Comparison of ENCODE assay signal across 15 cellular contexts in the genomic region with DNA sequence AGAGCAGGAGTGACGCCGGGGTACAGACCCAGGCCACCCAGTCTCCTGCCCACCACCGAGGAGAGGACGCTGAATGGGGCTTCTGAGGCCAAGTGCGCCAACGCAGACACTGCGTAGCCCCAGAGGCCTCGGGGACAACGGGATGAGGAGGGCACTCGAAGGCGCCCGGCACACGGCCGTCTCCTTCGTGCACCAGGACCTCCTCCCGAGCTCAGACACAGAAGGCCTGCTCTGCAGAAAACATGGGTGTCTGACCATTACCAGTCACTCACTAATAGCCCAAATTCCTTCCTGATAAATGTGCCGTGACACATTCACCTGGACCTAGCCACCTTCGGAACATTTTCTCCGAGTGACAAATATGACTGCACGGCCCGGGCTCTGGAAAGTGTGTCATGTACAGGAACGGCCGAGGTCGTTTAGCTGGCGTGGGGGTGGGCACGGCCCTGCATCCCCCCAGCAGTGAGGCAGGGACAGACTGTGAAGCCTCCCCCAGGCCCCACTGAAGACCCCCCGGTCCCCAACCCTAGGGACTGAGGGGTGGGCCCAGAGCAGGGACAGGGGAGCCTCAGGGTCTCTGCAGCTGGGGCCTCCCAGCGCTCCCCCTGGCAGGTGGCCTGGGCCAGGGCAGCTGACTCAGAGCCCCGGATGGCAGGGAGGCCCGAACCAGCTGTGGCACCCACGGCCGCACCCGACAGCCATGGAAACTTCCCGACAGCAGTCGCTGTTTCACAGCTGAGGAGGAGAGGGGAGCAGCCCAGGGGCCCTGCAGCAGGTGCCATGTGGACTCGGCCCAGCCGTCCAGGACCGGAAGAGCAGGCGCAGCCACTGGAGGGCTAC. TPM values are rescaled to one million over a fixed set of nuclear protein-coding genes. Genes with fewer than 3 reads are reported as not detected.
DNase-seq lines count a peak whose midpoint lies in the region; FAIRE-seq and TF ChIP-seq lines count a peak whose summit lies in the region.
"Had no signal": no experiment of that assay in that cellular context is flagged by ENCODE, and none has a peak within 500 bp of the region (broad histone marks: within the 10 kb centered on the region; RNA-seq: fewer than 3 reads in every experiment).

No MANE protein-coding gene starts in this region.

- DNase-seq in AG20443 (ENCODE audit: low spot score) (peak; percentile 62), H7 (peak; percentile 64), ecto neural progenitor cell (ENCODE audit: low spot score) (peak; percentile 39), osteocyte (ENCODE audit: extremely low spot score, unreplicated experiment) (peak; percentile 84), NCI-H1092 treated with DMSO at 0.1 percent for 48 hours (lab: John Stamatoyannopoulos, UW) (no peak), SKM-1 (lab: John Stamatoyannopoulos, UW; ENCODE audit: unreplicated experiment) (no peak), RCC 7860 (ENCODE audit: low spot score) (no peak), NCI-H226 (no peak)
- DNase-seq: COR-L47; naive thymus-derived CD4-positive, alpha-beta T cell; NCI-H2029; stimulated activated CD4-positive, alpha-beta T cell treated with anti-CD3 and anti-CD28 coated beads, Interleukin-15, amount 100 ng/mL, for 24 hours; T-helper 9 cell had no signal

- peaks cover 46% of the 10 kb centered on the region for H3K4me1 Mint-ChIP-seq in osteocyte (ENCODE audit: unreplicated experiment)
- H3K4me1 Mint-ChIP-seq: naive thymus-derived CD4-positive, alpha-beta T cell had no signal

- no peaks in the 10 kb centered on the region for H3K36me3 Mint-ChIP-seq in osteocyte (ENCODE audit: unreplicated experiment)
- H3K36me3 Mint-ChIP-seq: naive thymus-derived CD4-positive, alpha-beta T cell had no signal

- no peak overlapping the region for H3K4me3 ChIP-seq in H7 (ENCODE audit: insufficient read depth, low read depth, low read length)
- H3K4me3 ChIP-seq: body of pancreas, HAP-1 had no signal

- no peaks in the 10 kb centered on the region for H3K27me3 ChIP-seq in H7 (ENCODE audit: control insufficient read depth, insufficient read depth, low read length)
- H3K27me3 ChIP-seq: body of pancreas had no signal

- TF ChIP-seq CTCF in osteocyte (IDR thresholded peaks at IDR 0.05): no peak

- no peak for FAIRE-seq in RCC 7860 (lab: Jason Lieb, UNC)

- H3K4me3 Mint-ChIP-seq in osteocyte (ENCODE audit: unreplicated experiment): no peak overlapping the region
- H3K4me3 Mint-ChIP-seq: naive thymus-derived CD4-positive, alpha-beta T cell had no signal

- no peaks in the 10 kb centered on the region for H3K27me3 Mint-ChIP-seq in osteocyte (ENCODE audit: unreplicated experiment)

- H3K27ac Mint-ChIP-seq in osteocyte (ENCODE audit: unreplicated experiment): peak overlapping the region; percentile 34
- H3K27ac Mint-ChIP-seq: naive thymus-derived CD4-positive, alpha-beta T cell had no signal

- no peaks in the 10 kb centered on the region for H3K9me3 Mint-ChIP-seq in osteocyte (ENCODE audit: unreplicated experiment)

- H3K36me3 ChIP-seq in H7 (replicated peaks; ENCODE audit: control insufficient read depth, insufficient read depth, low read length): no peaks in the 10 kb centered on the region
- H3K36me3 ChIP-seq: HAP-1 had no signal

RNA-seq across cellular contexts. Expression of a gene that starts 16.7 kb away (rescaled TPM):
- 127 and 143 TPM in 2 replicates for total RNA-seq in H7 (2014; rRNA removed; shearing (Covaris generic))
- 1,821 and 1,951 TPM in 2 replicates for total RNA-seq in osteocyte

Comparison
In these comparisons a context has a peak if more than half of its experiments do, and no peak if none do; other contexts are left out.
1. DNase-seq: peak in AG20443 (single experiment), H7 (single experiment), ecto neural progenitor cell (single experiment) and osteocyte (single experiment); none in NCI-H1092 treated with DMSO at 0.1 percent for 48 hours (single experiment), SKM-1 (single experiment), RCC 7860 (single experiment) and NCI-H226 (single experiment).
2. RNA of a gene that starts 16.7 kb away (total RNA-seq): 1,821 to 1,951 TPM in osteocyte; 127 to 143 TPM in H7; every median in the first group is over 10 times any median in the second.